In the genomic region with DNA sequence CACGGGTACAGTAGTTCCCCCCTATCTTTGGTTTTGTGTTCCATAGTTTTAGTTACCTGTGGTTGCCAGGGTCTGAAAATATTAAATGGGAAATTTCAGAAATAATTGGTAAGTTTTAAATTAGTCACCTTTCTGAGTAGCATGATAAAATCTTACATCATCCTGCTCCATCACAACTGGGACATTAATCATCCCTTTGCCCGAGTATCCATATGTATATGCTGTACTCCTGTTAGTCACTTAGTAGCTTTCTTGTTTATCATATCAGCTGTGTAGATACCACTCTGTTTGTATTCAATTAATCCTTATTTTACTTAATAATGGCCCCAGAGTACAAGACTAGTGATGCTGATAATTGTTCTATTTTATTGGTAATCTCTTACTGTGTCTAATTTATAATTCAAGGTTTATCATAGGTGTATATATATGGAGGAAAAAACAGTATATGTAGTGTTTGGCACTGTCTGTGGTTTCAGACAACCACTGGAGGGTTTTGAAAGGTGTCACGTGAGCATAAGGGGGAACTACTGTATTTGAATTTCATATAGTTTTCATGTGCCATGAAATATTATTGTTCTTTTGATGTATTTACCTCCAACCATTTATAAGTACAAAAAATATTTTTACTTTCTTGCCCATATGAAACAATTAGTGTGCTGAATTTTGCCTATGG, we compare ENCODE assay signal across 13 cellular contexts. TPM values are rescaled to one million over a fixed set of nuclear protein-coding genes. Genes with fewer than 3 reads are reported as not detected.
A peak's percentile ranks its signal among the peaks of the same experiment; 100 is the strongest.
DNase-seq lines count a peak whose midpoint lies in the region; ATAC-seq and TF ChIP-seq lines count a peak whose summit lies in the region.
"Had no signal": no experiment of that assay in that cellular context is flagged by ENCODE, and none has a peak within 500 bp of the region (broad histone marks: within the 10 kb centered on the region; RNA-seq: fewer than 3 reads in every experiment).

No MANE protein-coding gene starts in this region.

- H3K27me3 ChIP-seq in ACC112 (ENCODE audit: insufficient read depth, low read length) (no peaks in the 10 kb centered on the region), GM23248 (replicated peaks; ENCODE audit: insufficient read depth) (no peaks in the 10 kb centered on the region)
- H3K27me3 ChIP-seq: upper lobe of right lung had no signal

- H2AFZ ChIP-seq in ACC112 (ENCODE audit: low read length, unreplicated experiment) (no peak overlapping the region), GM23248 (no peak overlapping the region)

- no peak overlapping the region for H3K27ac Mint-ChIP-seq in T-helper 17 cell
- H3K27ac Mint-ChIP-seq: dendritic cell treated with granulocyte-macrophage colony-stimulating factor and Interleukin-4, amounts not matched to agents 40 ng/mL and 50 ng/mL, for 4 days had no signal

- H3K36me3 ChIP-seq in ACC112 (ENCODE audit: insufficient read depth, low read length) (peaks cover 18% of the 10 kb centered on the region), GM23248 (ENCODE audit: low read depth) (peaks cover 10% of the 10 kb centered on the region; the same call in 1 of the 2 replicates)

- H3K4me2 ChIP-seq in GM23248 (ENCODE audit: unreplicated experiment) = peak overlapping the region; percentile 1

- H3K4me1 ChIP-seq in ACC112 (ENCODE audit: control insufficient read depth, insufficient read depth, low read length, unreplicated experiment) (peaks cover 6% of the 10 kb centered on the region), GM23248 (ENCODE audit: insufficient read depth) (peaks cover 11% of the 10 kb centered on the region)
- H3K4me1 ChIP-seq: upper lobe of right lung had no signal

- no peaks in the 10 kb centered on the region for H3K9me3 ChIP-seq in GM23248 (ENCODE audit: low read depth)
- H3K9me3 ChIP-seq in T-helper 17 cell (ENCODE audit: control insufficient read depth, low read length, poor library complexity, severe bottlenecking) = no peaks in the 10 kb centered on the region
- H3K9me3 ChIP-seq: upper lobe of right lung had no signal

- H3K9ac ChIP-seq in GM23248 = peak overlapping the region; percentile 49

- no peak overlapping the region for H3K4me3 Mint-ChIP-seq in T-helper 17 cell
- H3K4me3 Mint-ChIP-seq: dendritic cell treated with granulocyte-macrophage colony-stimulating factor and Interleukin-4, amounts not matched to agents 40 ng/mL and 50 ng/mL, for 4 days had no signal

- no peaks in the 10 kb centered on the region for H3K9me2 ChIP-seq in GM23248 (ENCODE audit: insufficient read depth)

- no peak overlapping the region for H3K4me3 ChIP-seq in ACC112 (ENCODE audit: low read depth, low read length)
- H3K4me3 ChIP-seq in GM23248 = no peak overlapping the region
- H3K4me3 ChIP-seq in fibroblast of pulmonary artery (replicated peaks; ENCODE audit: low read depth, low read length) = no peak overlapping the region
- H3K4me3 ChIP-seq: upper lobe of right lung had no signal

- in situ Hi-C loops in GM23248 (cut with MboI) = no loop called here

- H4K20me1 ChIP-seq in GM23248 (ENCODE audit: insufficient read depth) = no peaks in the 10 kb centered on the region

- peaks cover 22% of the 10 kb centered on the region for H3K4me1 Mint-ChIP-seq in T-helper 17 cell

- H3K27ac ChIP-seq in ACC112 (ENCODE audit: low read depth, low read length) (peak overlapping the region; percentile 77), GM23248 (peak overlapping the region; percentile 74)
- H3K27ac ChIP-seq: upper lobe of right lung had no signal

- WGBS in GM23248 (ENCODE audit: low coverage in 1 of 2, low lambda C conversion rate in 2 of 2, missing lambda C conversion rate in 2 of 2), 2 experiments = 21 to 24% methylated on average over 3 of the region's 3 CpGs

- no peak for TF ChIP-seq CTCF in fibroblast of pulmonary artery (IDR thresholded peaks at IDR 0.05; ENCODE audit: low read length, missing control alignments)

- DNase-seq in GM23248 (peak; percentile 80), T-helper 17 cell (no peak), fibroblast of pulmonary artery (ENCODE audit: low read depth) (peak; percentile 59), NCI-H748 (lab: John Stamatoyannopoulos, UW; ENCODE audit: unreplicated experiment) (no peak), DMS79 treated with DMSO at 0.1 percent for 48 hours (lab: John Stamatoyannopoulos, UW) (no peak), OCI-M2 (lab: John Stamatoyannopoulos, UW; ENCODE audit: unreplicated experiment) (no peak)
- DNase-seq: DMS53, kidney, occipital lobe, upper lobe of right lung had no signal

- H3K79me2 ChIP-seq in ACC112 (ENCODE audit: control insufficient read depth, insufficient read depth, low read length, unreplicated experiment) = peaks cover 47% of the 10 kb centered on the region
- H3K79me2 ChIP-seq in GM23248 (ENCODE audit: insufficient read depth) = peaks cover 93% of the 10 kb centered on the region

- H3K27me3 Mint-ChIP-seq in T-helper 17 cell = no peaks in the 10 kb centered on the region
- H3K27me3 Mint-ChIP-seq: dendritic cell treated with granulocyte-macrophage colony-stimulating factor and Interleukin-4, amounts not matched to agents 40 ng/mL and 50 ng/mL, for 4 days had no signal

- ATAC-seq in T-helper 17 cell (peak; percentile 61), HG02623 (IDR thresholded peaks at IDR 0.05; ENCODE audit: unreplicated experiment) (no peak)
- ATAC-seq: upper lobe of right lung had no signal

- H3K36me3 Mint-ChIP-seq in T-helper 17 cell (ENCODE audit: low read depth) = peaks cover 4% of the 10 kb centered on the region

- peaks cover 12% of the 10 kb centered on the region for H3F3A ChIP-seq in GM23248 (ENCODE audit: insufficient read depth)

RNA-seq across cellular contexts. Expression of a gene that starts 41.4 kb away (rescaled TPM):
- total RNA-seq in GM23248 (2014; rRNA removed; shearing (Covaris generic)) = 48.2 and 59.1 TPM in 2 replicates
- polyA plus RNA-seq in GM23248 (2016; fragmentation: Nextera tagmentation; extraction: Ambion mirVana) = 21.1 and 26.9 TPM in 2 replicates
- 10 to 100 TPM; 73.4 to 78.6 TPM for total RNA-seq in T-helper 17 cell

Comparison
In these comparisons a context has a peak if more than half of its experiments do, and no peak if none do; other contexts are left out.
1. DNase-seq: peak in GM23248 (single experiment) and fibroblast of pulmonary artery (single experiment); none in T-helper 17 cell (0 of 3), NCI-H748 (single experiment), DMS79 treated with DMSO at 0.1 percent for 48 hours (single experiment) and OCI-M2 (single experiment).